In genomic region chr1:61357539-61357938, GRCh38 we compare ENCODE assay signal across 25 cellular contexts.
"Had no signal": no experiment of that assay in that cellular context is flagged by ENCODE, and none has a peak within 500 bp of the region (broad histone marks: within the 10 kb centered on the region; RNA-seq: fewer than 3 reads in every experiment).

No MANE protein-coding gene starts in this region.

- H3K27ac Mint-ChIP-seq: immature natural killer cell; naive B cell; natural killer cell treated with Interleukin-12 subunit alpha and Interleukin-12 subunit beta and Interleukin-15 and Interleukin-18, amount 100 ng/mL, for 72 hours; neural progenitor cell; progenitor cell of endocrine pancreas; stimulated activated memory B cell treated with anti-CD40 and anti-IgM and Interleukin-4, amounts not matched to agents 10 μg/mL and 1 μg/mL and 100 μg/mL, for 72 hours; type B pancreatic cell had no signal

- H3K9ac ChIP-seq: neural progenitor cell, parathyroid adenoma had no signal

- H3K9me3 Mint-ChIP-seq: effector memory CD8-positive, alpha-beta T cell; immature natural killer cell; naive B cell; natural killer cell treated with Interleukin-12 subunit alpha and Interleukin-12 subunit beta and Interleukin-15 and Interleukin-18, amount 100 ng/mL, for 72 hours; neural progenitor cell; stimulated activated memory B cell treated with anti-CD40 and anti-IgM and Interleukin-4, amounts not matched to agents 10 μg/mL and 1 μg/mL and 100 μg/mL, for 72 hours; type B pancreatic cell had no signal

- H3K27me3 ChIP-seq: esophagus squamous epithelium, neural progenitor cell, sigmoid colon, testis, tibial artery had no signal

- H3K4me1 ChIP-seq: lower lobe of right lung had no signal

- H3K4me3 Mint-ChIP-seq: effector memory CD8-positive, alpha-beta T cell; immature natural killer cell; naive B cell; natural killer cell treated with Interleukin-12 subunit alpha and Interleukin-12 subunit beta and Interleukin-15 and Interleukin-18, amount 100 ng/mL, for 72 hours; neural progenitor cell; stimulated activated memory B cell treated with anti-CD40 and anti-IgM and Interleukin-4, amounts not matched to agents 10 μg/mL and 1 μg/mL and 100 μg/mL, for 72 hours; type B pancreatic cell had no signal

- H3K4me3 ChIP-seq: esophagus squamous epithelium, left ventricle myocardium inferior, lower lobe of right lung, mucosa of descending colon, neural progenitor cell, sigmoid colon, testis, tibial artery had no signal

- ATAC-seq: effector memory CD8-positive, alpha-beta T cell; left colon; lower lobe of right lung; mucosa of descending colon; natural killer cell treated with Interleukin-12 subunit alpha and Interleukin-12 subunit beta and Interleukin-15 and Interleukin-18, amount 100 ng/mL, for 72 hours; stimulated activated memory B cell treated with anti-CD40 and anti-IgM and Interleukin-4, amounts not matched to agents 10 μg/mL and 1 μg/mL and 100 μg/mL, for 72 hours; stimulated activated naive CD8-positive, alpha-beta T cell treated with anti-CD3 and anti-CD28 coated beads, Interleukin-15, Interleukin-2, amounts not matched to agents 100 U/mL and 50 U/mL, for 24 hours had no signal

- DNase-seq: cortex of kidney; effector memory CD8-positive, alpha-beta T cell; esophagus squamous epithelium; hypothalamus; immature natural killer cell; islet precursor cell; kidney glomerular epithelial cell; left colon; left ventricle myocardium inferior; lower lobe of right lung; mucosa of descending colon; naive B cell; sigmoid colon; stimulated activated CD4-positive, alpha-beta T cell treated with anti-CD3 and anti-CD28 coated beads, Interleukin-2, amount 100 ng/mL, for 24 hours; stimulated activated CD4-positive, alpha-beta T cell treated with anti-CD3 and anti-CD28 coated beads, Interleukin-4, amount 100 ng/mL, for 24 hours; stimulated activated naive CD8-positive, alpha-beta T cell treated with anti-CD3 and anti-CD28 coated beads, Interleukin-15, Interleukin-2, amounts not matched to agents 100 U/mL and 50 U/mL, for 24 hours; substantia nigra; testis; tibial artery had no signal

- H3K36me3 Mint-ChIP-seq: immature natural killer cell; naive B cell; natural killer cell treated with Interleukin-12 subunit alpha and Interleukin-12 subunit beta and Interleukin-15 and Interleukin-18, amount 100 ng/mL, for 72 hours; stimulated activated memory B cell treated with anti-CD40 and anti-IgM and Interleukin-4, amounts not matched to agents 10 μg/mL and 1 μg/mL and 100 μg/mL, for 72 hours had no signal

- H3K27me3 Mint-ChIP-seq: effector memory CD8-positive, alpha-beta T cell; naive B cell; stimulated activated memory B cell treated with anti-CD40 and anti-IgM and Interleukin-4, amounts not matched to agents 10 μg/mL and 1 μg/mL and 100 μg/mL, for 72 hours; type B pancreatic cell had no signal

- H3K9me3 ChIP-seq: esophagus squamous epithelium, left ventricle myocardium inferior, lower lobe of right lung, mucosa of descending colon, sigmoid colon, testis, tibial artery had no signal

- H3K36me3 ChIP-seq: neural progenitor cell had no signal

- H3K27ac ChIP-seq: esophagus squamous epithelium, lower lobe of right lung, neural progenitor cell, parathyroid adenoma, sigmoid colon, testis, tibial artery had no signal

- H3K4me1 Mint-ChIP-seq: naive B cell; stimulated activated memory B cell treated with anti-CD40 and anti-IgM and Interleukin-4, amounts not matched to agents 10 μg/mL and 1 μg/mL and 100 μg/mL, for 72 hours had no signal
